ENCODE assay signal across 14 cellular contexts in genomic region chr22:19215360-19215759, GRCh38. TPM values are rescaled to one million over a fixed set of nuclear protein-coding genes. Genes with fewer than 3 reads are reported as not detected.
DNase-seq lines count a peak whose midpoint lies in the region; ATAC-seq, FAIRE-seq and TF ChIP-seq lines count a peak whose summit lies in the region.
"Had no signal": no experiment of that assay in that cellular context is flagged by ENCODE, and none has a peak within 500 bp of the region (broad histone marks: within the 10 kb centered on the region; RNA-seq: fewer than 3 reads in every experiment).

No MANE protein-coding gene starts in this region.

- CTCF ChIA-PET in K562 (lab: Yijun Ruan, JAX; ENCODE audit: low intra/inter-chr PET ratio) = interaction anchor here (0.7 kb wide), 1 partner anchor 36 kb away, joined by 3 read pairs; no protein-coding TSS in a partner anchor

- no peaks in the 10 kb centered on the region for H3K4me1 Mint-ChIP-seq in CD14-positive monocyte

- no peak for TF ChIP-seq RAD21 in K562 (CRISPR knock-in tag; conservative IDR thresholded peaks at IDR 0.05 in 1 of 2, IDR thresholded peaks at IDR 0.05 in 1 of 2)

- H3K36me3 ChIP-seq in K562 (ENCODE audit: control insufficient read depth, insufficient read depth, low read length) (no peaks in the 10 kb centered on the region), gastrocnemius medialis (peaks cover 0 to 58% of the 10 kb centered on the region in 2 donors)

- no peak overlapping the region for H3K27ac Mint-ChIP-seq in CD14-positive monocyte
- H3K27ac Mint-ChIP-seq: CD4-positive, CD25-positive, alpha-beta regulatory T cell had no signal

- H3K36me3 Mint-ChIP-seq in CD14-positive monocyte = peaks cover 63 to 86% of the 10 kb centered on the region in 2 donors
- H3K36me3 Mint-ChIP-seq: CD4-positive, CD25-positive, alpha-beta regulatory T cell had no signal

- ATAC-seq in K562 (no peak), gastrocnemius medialis (no peak)

- no peak for TF ChIP-seq EP300 in K562 (IDR thresholded peaks at IDR 0.05; ENCODE audit: low read length)

- H3K27me3 Mint-ChIP-seq in CD14-positive monocyte (ENCODE audit: low read depth in 3 of 3) = no peaks in the 10 kb centered on the region

- FAIRE-seq in K562 (lab: Jason Lieb, UNC) (no peak), GM12892 (lab: Jason Lieb, UNC) (no peak), urothelium cell line (lab: Jason Lieb, UNC) (no peak)
- FAIRE-seq: H54 had no signal

- POLR2A ChIA-PET in K562 (lab: Yijun Ruan, JAX) = interaction anchor here (1.5 to 8.7 kb wide), 3 partner anchors 8 to 25 kb away, joined by 5 to 123 read pairs (median 6); no protein-coding TSS in a partner anchor

- no peak for TF ChIP-seq CTCF in CD14-positive monocyte (IDR thresholded peaks at IDR 0.05)
- no peak for TF ChIP-seq CTCF in K562 (IDR thresholded peaks at IDR 0.05 in 2 of 3, conservative IDR thresholded peaks at IDR 0.05 in 1 of 3; ENCODE audit: insufficient read depth in 2 of 3, low read depth in 1 of 3, low read length in 3 of 3)
- no peak for TF ChIP-seq CTCF in gastrocnemius medialis (IDR thresholded peaks at IDR 0.05 in 4 of 5, conservative IDR thresholded peaks at IDR 0.05 in 1 of 5)

- H3K4me1 ChIP-seq in K562 (replicated peaks in 1 of 2; ENCODE audit: control insufficient read depth in 2 of 2, insufficient read depth in 2 of 2, low read length in 2 of 2) (peaks cover 9 to 13% of the 10 kb centered on the region in 2 experiments), gastrocnemius medialis (peaks cover 36 to 47% of the 10 kb centered on the region in 2 donors)

- H2AFZ ChIP-seq in K562 (ENCODE audit: low read depth, low read length) = no peak overlapping the region

- BruUV-seq in K562 (replicated peaks; lab: Mats Ljungman, UMichigan) = no TSS peak

- no peak overlapping the region for H3K4me3 Mint-ChIP-seq in CD14-positive monocyte
- H3K4me3 Mint-ChIP-seq: CD4-positive, CD25-positive, alpha-beta regulatory T cell had no signal

- no peaks in the 10 kb centered on the region for H3K9me3 ChIP-seq in K562 (replicated peaks; ENCODE audit: control insufficient read depth, insufficient read depth, low read depth, low read length)
- H3K9me3 ChIP-seq in gastrocnemius medialis = no peaks in the 10 kb centered on the region
- H3K9me3 ChIP-seq: BLaER1 had no signal

- DNase-seq in CD14-positive monocyte (ENCODE audit: low spot score) (peak; percentile 27), K562 (ENCODE audit: extremely low read depth in 1 of 4, low spot score in 3 of 4) (no peak), mesenteric fat pad (ENCODE audit: low spot score) (peak; percentile 62), gastrocnemius medialis (peak in 1 of 2 donors; percentile 8), NCI-H2171 (lab: John Stamatoyannopoulos, UW) (no peak), GM12892 (ENCODE audit: insufficient read length) (no peak), urothelium cell line (ENCODE audit: low spot score) (no peak)
- DNase-seq: 8988T; AML-193; CD4-positive, CD25-positive, alpha-beta regulatory T cell; DMS53; GF-D8 had no signal

- H3K27me3 ChIP-seq in K562 (ENCODE audit: control insufficient read depth in 2 of 2, insufficient read depth in 2 of 2, low read length in 2 of 2) (peaks cover 18 to 29% of the 10 kb centered on the region in 2 experiments), gastrocnemius medialis (no peaks in the 10 kb centered on the region)
- H3K27me3 ChIP-seq: BLaER1 had no signal

- TF ChIP-seq POLR2A in K562 (conservative IDR thresholded peaks at IDR 0.05) (no peak), gastrocnemius medialis (IDR thresholded peaks at IDR 0.05) (no peak), GM12892 (IDR thresholded peaks at IDR 0.05; ENCODE audit: low read depth, low read length) (no peak)

- no peak overlapping the region for H3K4me3 ChIP-seq in K562
- no peak overlapping the region for H3K4me3 ChIP-seq in gastrocnemius medialis
- H3K4me3 ChIP-seq: BLaER1 had no signal

- no peak overlapping the region for H3K9ac ChIP-seq in K562 (ENCODE audit: insufficient read depth in 1 of 2, low read depth in 2 of 2, low read length in 2 of 2)
- H3K9ac ChIP-seq: BLaER1 had no signal

- intact Hi-C loops in CD14-positive monocyte (cut with micrococcal nuclease) = no loop called here
- intact Hi-C loops in K562 (cut with micrococcal nuclease) = loop anchor here (5.0 kb wide), 1 partner anchor 152 kb away; no protein-coding TSS in a partner anchor
- intact Hi-C loops in gastrocnemius medialis (cut with DNase I; ENCODE audit: low total_unique reads) = loop anchor here (5.0 kb wide), 2 partner anchors 33 to 77 kb away; partner anchors contain the start of gene CLTCL1

- no peaks in the 10 kb centered on the region for H4K20me1 ChIP-seq in K562 (replicated peaks; ENCODE audit: control insufficient read depth, insufficient read depth, low read length)
- H4K20me1 ChIP-seq: BLaER1 had no signal

- peaks cover 5% of the 10 kb centered on the region for H3K9me1 ChIP-seq in K562 (ENCODE audit: control insufficient read depth, insufficient read depth, low read length)

- H3K27ac ChIP-seq in K562 (ENCODE audit: extremely low read depth, low read depth, low read length) (no peak overlapping the region), gastrocnemius medialis (peak overlapping the region; percentile 83 to 90 (median 88))
- H3K27ac ChIP-seq: BLaER1 had no signal

- no peak overlapping the region for H3K4me2 ChIP-seq in K562 (ENCODE audit: insufficient read depth, low read length)
- H3K4me2 ChIP-seq: BLaER1 had no signal

- H3K79me2 ChIP-seq in K562 (ENCODE audit: control insufficient read depth, insufficient read depth, low read length) = no peaks in the 10 kb centered on the region

- WGBS in K562 (ENCODE audit: insufficient coverage, low coverage, missing lambda C conversion rate) = 45% methylated on average over 14 of the region's 14 CpGs

- H3K9me3 Mint-ChIP-seq in CD14-positive monocyte = no peaks in the 10 kb centered on the region
- H3K9me3 Mint-ChIP-seq: CD4-positive, CD25-positive, alpha-beta regulatory T cell had no signal

- in situ Hi-C loops in K562 (cut with MboI) (no loop called here), gastrocnemius medialis (cut with MboI; ENCODE audit: low sequenced_read_pairs in 4 of 4) (loop anchor here in 1 of 4 donors (25.0 kb wide), 1 partner anchor 172 kb away; no protein-coding TSS in a partner anchor)

TF ChIP-seq in K562, 482 proteins besides CTCF, POLR2A, EP300 and RAD21 (continues in another document):
- no peak for TF ChIP-seq GTF2F1 (IDR thresholded peaks at IDR 0.05; ENCODE audit: low read depth, low read length)
- no peak for TF ChIP-seq ZNF347 (CRISPR knock-in tag; IDR thresholded peaks at IDR 0.05; ENCODE audit: low read depth)
- no peak for TF ChIP-seq ZFP36 (IDR thresholded peaks at IDR 0.05; ENCODE audit: low read depth, low read length, partially characterized antibody)
- no peak for TF ChIP-seq FOXJ2 (tag; IDR thresholded peaks at IDR 0.05)
- TF ChIP-seq ZNF511 (CRISPR knock-in tag; IDR thresholded peaks at IDR 0.05) = 0 out of 2 replicates have a peak, but pooled peaks have one; percentile 8
- TF ChIP-seq RBM17 (IDR thresholded peaks at IDR 0.05; ENCODE audit: borderline replicate concordance, low read depth, low read length) = no peak
- TF ChIP-seq CHD2 (IDR thresholded peaks at IDR 0.05; ENCODE audit: low read depth, low read length) = no peak
- no peak for TF ChIP-seq NR2F6 (CRISPR knock-in tag; IDR thresholded peaks at IDR 0.05)
- TF ChIP-seq U2AF2 (optimal IDR thresholded peaks at IDR 0.05; ENCODE audit: low read depth, low read length) = no peak
- TF ChIP-seq ZNF197 (CRISPR knock-in tag; IDR thresholded peaks at IDR 0.05; ENCODE audit: low read depth) = no peak
- no peak for TF ChIP-seq MAFG (tag; conservative IDR thresholded peaks at IDR 0.05)
- peak; percentile 41; the same call in 1 of the 2 replicates for TF ChIP-seq ZNF280B (CRISPR knock-in tag; IDR thresholded peaks at IDR 0.05)
- TF ChIP-seq HNRNPH1 (optimal IDR thresholded peaks at IDR 0.05; ENCODE audit: low read depth, low read length) = no peak

RNA-seq across cellular contexts. Expression of gene SLC25A1, which starts 36.8 kb away (rescaled TPM):
- polyA plus RNA-seq in CD14-positive monocyte (10 to 100 TPM; 35.1 to 37.4 TPM), K562 (2011; rRNA removed) (110 and 216 TPM in 2 replicates), K562 (2014; fragmentation: Illumina TruSeq; extraction: Trizol) (183 and 239 TPM in 2 replicates), K562 (2014; fragmentation: Nextera tagmentation; extraction: Ambion mirVana) (10 to 100 TPM; 11.0 to 23.7 TPM), K562 (2014; rRNA removed) (248 and 262 TPM in 2 replicates)
- 34.4 and 107 TPM in 2 replicates for total RNA-seq in K562 (2011; cell fraction: chromatin; rRNA removed; ENCODE audit: low replicate concordance)
- 114 and 122 TPM in 2 replicates for total RNA-seq in K562 (2011; cell fraction: nucleolus; rRNA removed)
- total RNA-seq in K562 (2011; cell fraction: nucleoplasm; rRNA removed) = 76.8 and 81.5 TPM in 2 replicates
- total RNA-seq in K562 (2014; rRNA removed) (329 and 469 TPM in 2 replicates), K562 (2014; rRNA removed; fragmentation: Illumina TruSeq; extraction: Trizol) (54.3 and 89.6 TPM in 2 replicates), K562 (2015; rRNA removed; fragmentation: Illumina TruSeq; extraction: Trizol) (109 and 119 TPM in 2 replicates), K562 (2021) (399 and 408 TPM in 2 replicates), mesenteric fat pad (171 TPM), gastrocnemius medialis (10 to 100 TPM; 10.5 to 16.6 (median 13.5) TPM)
- polyA plus RNA-seq in K562 (2011; cell fraction: cytosol; rRNA removed) = 329 and 368 TPM in 2 replicates
- 294 and 343 TPM in 2 replicates for polyA plus RNA-seq in K562 (2011; cell fraction: nucleus; rRNA removed)
- polyA plus RNA-seq in K562 (2012) = 272 and 330 TPM in 2 replicates
- polyA minus RNA-seq in K562 (2011; rRNA and poly(A)+ RNA removed) = 64.7 and 77.1 TPM in 2 replicates
- 103 and 287 TPM in 2 replicates for polyA minus RNA-seq in K562 (2011; cell fraction: cytosol; rRNA and poly(A)+ RNA removed)
- polyA minus RNA-seq in K562 (2011; cell fraction: nucleus; rRNA and poly(A)+ RNA removed) = 46.3 and 88.1 TPM in 2 replicates
- 27.7 TPM for polyA plus RNA-seq in GM12892 (2012; ENCODE audit: missing spikeins)

Comparison
In these comparisons a context has a peak if more than half of its experiments do, and no peak if none do; other contexts are left out.
1. DNase-seq: peak in CD14-positive monocyte (single experiment) and mesenteric fat pad (single experiment); none in K562 (0 of 4), NCI-H2171 (single experiment), GM12892 (single experiment) and urothelium cell line (single experiment).
2. intact Hi-C loops: an anchor here in K562 (5.0 kb wide) and gastrocnemius medialis (5.0 kb wide); none called in CD14-positive monocyte.